ENCODE assay signal across 23 cellular contexts in the genomic region with DNA sequence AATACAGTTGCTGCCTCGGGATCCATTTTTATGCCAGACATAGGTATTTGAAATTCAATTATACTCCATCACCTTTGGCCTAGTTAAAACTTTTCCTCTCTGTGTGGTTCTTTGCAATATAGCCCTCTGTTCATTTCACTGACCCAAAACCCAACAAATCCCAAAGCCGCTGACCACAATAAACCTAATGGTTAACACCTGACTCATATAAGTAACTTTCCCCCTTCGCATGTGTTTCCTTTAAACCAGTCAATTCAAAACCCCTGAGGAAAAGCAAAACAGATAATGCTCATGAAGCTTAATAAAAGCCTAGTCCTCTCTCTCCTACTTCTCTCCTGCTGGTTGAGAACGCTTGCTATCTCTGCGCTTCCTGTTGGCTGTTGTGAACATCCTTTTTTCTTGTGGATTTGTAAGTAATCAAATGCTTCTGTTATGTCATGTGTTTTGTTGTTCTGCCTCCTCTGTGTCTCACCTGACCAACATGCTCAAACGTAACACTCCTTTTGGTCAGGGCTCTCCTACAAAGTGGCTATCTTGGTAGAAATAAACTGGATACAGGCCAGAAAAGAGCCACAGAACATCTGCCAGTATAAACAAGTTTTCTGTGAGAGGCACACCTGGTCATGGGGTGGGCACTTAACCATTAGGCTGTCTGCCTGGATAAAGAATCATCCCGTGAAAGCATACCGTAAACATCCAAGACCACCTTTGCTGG.
A peak's percentile ranks its signal among the peaks of the same experiment; 100 is the strongest.
DNase-seq lines count a peak whose midpoint lies in the region; ATAC-seq and TF ChIP-seq lines count a peak whose summit lies in the region.
"Had no signal": no experiment of that assay in that cellular context is flagged by ENCODE, and none has a peak within 500 bp of the region (broad histone marks: within the 10 kb centered on the region; RNA-seq: fewer than 3 reads in every experiment).

No MANE protein-coding gene starts in this region.

- ATAC-seq in mucosa of descending colon: no peak
- ATAC-seq in GM19452 (IDR thresholded peaks at IDR 0.05; ENCODE audit: unreplicated experiment): no peak
- ATAC-seq: HepG2; left colon; naive thymus-derived CD4-positive, alpha-beta T cell; stimulated activated naive B cell treated with anti-CD40 and anti-IgM and Interleukin-4, amounts not matched to agents 10 μg/mL and 1 μg/mL and 100 μg/mL, for 72 hours; T-helper 17 cell had no signal

- H3K9me3 ChIP-seq in mucosa of descending colon: no peaks in the 10 kb centered on the region
- H3K9me3 ChIP-seq: right atrium auricular region, vagina had no signal

- TF ChIP-seq CTCF in foreskin fibroblast (IDR thresholded peaks at IDR 0.05; ENCODE audit: low read depth, low read length) (no peak), mucosa of descending colon (IDR thresholded peaks at IDR 0.05) (no peak)

- DNase-seq in COLO668 (lab: John Stamatoyannopoulos, UW; ENCODE audit: unreplicated experiment): peak; percentile 13
- DNase-seq in HT-29 (ENCODE audit: low spot score): peak; percentile 60
- peak; percentile 19 to 48 for DNase-seq in SHP77 (lab: John Stamatoyannopoulos, UW)
- peak; percentile 28 to 42 for DNase-seq in foreskin fibroblast
- no peak for DNase-seq in mucosa of descending colon
- DNase-seq in NCI-H187 (lab: John Stamatoyannopoulos, UW): no peak
- no peak for DNase-seq in iPS-NIHi7 (ENCODE audit: extremely low spot score)
- DNase-seq: activated CD4-positive, alpha-beta T cell treated with anti-CD3 and anti-CD28 coated beads, Interleukin-2, amount 10 ng/mL, durations not matched to agents 7 days and 5 days; anterior cingulate cortex; DND-41; effector CD4-positive, alpha-beta T cell; glutamatergic neuron; left colon; naive thymus-derived CD4-positive, alpha-beta T cell; NCI-H1694; OCI-M1; stimulated activated CD4-positive, alpha-beta T cell treated with anti-CD3 and anti-CD28 coated beads, Interleukin-4, amount 100 ng/mL, for 1 hour; stimulated activated naive B cell treated with anti-CD40 and anti-IgM and Interleukin-4, amounts not matched to agents 10 μg/mL and 1 μg/mL and 100 μg/mL, for 72 hours; T-helper 17 cell had no signal

- intact Hi-C loops in mucosa of descending colon (cut with DNase I, micrococcal nuclease): no loop called here

- no peaks in the 10 kb centered on the region for H3K36me3 ChIP-seq in mucosa of descending colon (ENCODE audit: low read depth)
- H3K36me3 ChIP-seq: right atrium auricular region, vagina had no signal

- H3K4me1 ChIP-seq in mucosa of descending colon (ENCODE audit: low read depth): no peaks in the 10 kb centered on the region
- H3K4me1 ChIP-seq: right atrium auricular region, vagina had no signal

- H3K4me3 ChIP-seq in foreskin fibroblast (ENCODE audit: low read depth in 1 of 2, low read length in 2 of 2) (no peak overlapping the region), mucosa of descending colon (no peak overlapping the region)
- H3K4me3 ChIP-seq: right atrium auricular region, vagina had no signal

Comparison
In these comparisons a context has a peak if more than half of its experiments do, and no peak if none do; other contexts are left out.
1. DNase-seq: peak in COLO668 (single experiment), HT-29 (single experiment), SHP77 (2 of 2) and foreskin fibroblast (2 of 2); none in mucosa of descending colon (0 of 3), NCI-H187 (0 of 2) and iPS-NIHi7 (single experiment).